11 cellular contexts compared by ENCODE assay signal in the genomic region with DNA sequence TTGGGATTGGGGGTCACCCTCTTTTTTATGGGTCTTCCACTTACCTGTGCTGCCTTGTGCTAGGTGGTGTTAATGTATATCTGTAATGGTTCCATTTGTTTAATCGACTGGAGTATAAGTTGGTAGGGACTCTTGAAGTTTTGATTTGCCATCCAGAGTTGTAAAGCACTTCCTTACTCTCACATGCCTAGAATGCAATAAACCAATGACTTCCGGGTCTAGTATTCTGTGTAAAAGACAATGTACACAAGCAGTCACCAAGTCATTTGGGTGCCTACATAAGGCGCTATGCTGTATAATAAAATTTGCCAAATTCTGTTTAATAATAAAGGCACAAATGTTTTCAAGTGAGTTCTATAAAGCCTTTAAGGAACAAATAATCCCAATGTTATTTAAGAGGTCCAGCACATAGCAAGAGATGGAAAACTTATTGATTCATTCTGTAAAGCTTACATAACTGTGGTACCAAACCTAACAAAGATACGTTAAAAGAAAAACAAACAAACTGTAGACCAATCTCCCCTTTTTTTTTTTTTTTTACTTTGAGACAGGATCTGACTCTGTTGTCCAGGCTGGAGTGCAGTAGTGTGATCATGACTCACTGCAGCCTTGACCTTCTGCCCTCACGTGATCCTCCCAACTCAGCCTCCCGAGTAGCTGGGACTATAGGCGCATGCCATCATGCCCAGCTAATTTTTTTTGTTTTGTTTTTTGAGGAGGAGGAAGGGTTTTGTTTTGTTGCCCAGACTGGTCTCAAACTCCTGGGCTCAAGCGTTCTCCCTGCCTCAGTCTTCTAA.
"Had no signal": no experiment of that assay in that cellular context is flagged by ENCODE, and none has a peak within 500 bp of the region (broad histone marks: within the 10 kb centered on the region; RNA-seq: fewer than 3 reads in every experiment).

No MANE protein-coding gene starts in this region.

- DNase-seq: activated B cell treated with CpG ODN at 0.5 μM for 24 hours; activated CD4-positive, alpha-beta T cell treated with anti-CD3 and anti-CD28 coated beads, Interleukin-2, amount 10 ng/mL, durations not matched to agents 24 days and 14 days; activated naive CD4-positive, alpha-beta T cell treated with anti-CD3 and anti-CD28 coated beads, Interleukin-2, amount 10 ng/mL, durations not matched to agents 7 days and 5 days; body of pancreas; foreskin fibroblast; immature natural killer cell; T-helper 17 cell; trophoblast cell had no signal

- H3K4me1 ChIP-seq: body of pancreas, esophagus muscularis mucosa had no signal

- H3K27me3 ChIP-seq: body of pancreas, esophagus muscularis mucosa had no signal

- FAIRE-seq: TTC549 had no signal

- H3K27ac ChIP-seq: body of pancreas, esophagus muscularis mucosa had no signal

- ATAC-seq: body of pancreas; stimulated activated memory B cell treated with anti-CD40 and anti-IgM and Interleukin-4, amounts not matched to agents 10 μg/mL and 1 μg/mL and 100 μg/mL, for 72 hours; T-helper 17 cell had no signal

- H3K9me3 ChIP-seq: body of pancreas, esophagus muscularis mucosa had no signal

- H3K4me3 ChIP-seq: body of pancreas, esophagus muscularis mucosa had no signal
